8 cellular contexts compared by ENCODE assay signal in the genomic region with DNA sequence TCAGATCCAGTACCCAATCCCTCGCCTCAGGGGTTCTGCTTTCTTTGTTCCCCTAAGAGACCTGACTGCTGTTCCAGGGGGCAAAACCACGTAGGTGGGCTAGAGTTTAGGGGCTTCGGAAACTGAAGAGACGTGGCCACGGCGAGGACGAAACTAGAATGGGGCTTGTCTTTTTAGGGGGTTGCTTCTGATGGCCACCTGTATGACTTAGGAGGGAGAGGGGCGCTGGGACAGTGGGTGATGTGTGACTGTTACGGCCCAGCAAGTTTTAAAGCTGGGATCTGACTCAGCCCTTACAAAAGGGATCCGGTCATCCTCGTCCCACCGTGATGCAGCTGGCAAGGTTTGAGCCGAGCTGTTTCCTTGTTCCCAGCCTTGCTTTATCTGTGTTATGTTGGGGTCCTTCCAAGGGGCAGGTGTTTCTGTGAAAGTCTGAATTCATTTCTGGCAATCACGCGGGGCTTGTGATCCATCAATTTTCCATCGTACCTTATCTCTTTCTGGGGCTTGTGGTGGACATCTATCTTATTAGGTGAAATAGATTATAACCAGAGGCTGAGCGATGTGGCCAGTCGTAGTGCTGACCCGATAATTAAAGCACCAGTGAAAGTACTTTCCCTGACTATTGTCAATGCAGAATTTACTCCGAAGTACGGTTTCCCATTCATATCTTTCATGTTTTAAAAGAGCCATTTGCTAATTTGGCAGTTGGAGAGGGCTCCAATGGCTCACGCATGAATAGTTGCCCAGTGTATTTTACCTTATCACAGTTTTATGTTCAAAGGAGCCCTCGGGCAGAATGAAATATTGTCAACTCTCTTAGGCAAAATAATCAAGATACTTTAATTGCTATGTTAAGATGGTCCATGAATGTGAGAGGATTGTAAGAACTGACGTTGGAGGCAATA. TPM values are rescaled to one million over a fixed set of nuclear protein-coding genes. Genes with fewer than 3 reads are reported as not detected.
A peak's percentile ranks its signal among the peaks of the same experiment; 100 is the strongest.
DNase-seq lines count a peak whose midpoint lies in the region; ATAC-seq, FAIRE-seq and TF ChIP-seq lines count a peak whose summit lies in the region.

No MANE protein-coding gene starts in this region.

- no peak for ATAC-seq in HG03469 (IDR thresholded peaks at IDR 0.05; ENCODE audit: unreplicated experiment)
- no peak for ATAC-seq in GM21390 (IDR thresholded peaks at IDR 0.05; ENCODE audit: unreplicated experiment)

- peak overlapping the region; percentile 89 for H3K4me3 Mint-ChIP-seq in astrocyte (ENCODE audit: unreplicated experiment)

- DNase-seq in A172 (ENCODE audit: low spot score): peak; percentile 55
- peak; percentile 58 for DNase-seq in HT1080 (ENCODE audit: low read depth)
- DNase-seq in astrocyte (ENCODE audit: low read depth): peak; percentile 56
- peak; percentile 52 for DNase-seq in iPS-NIHi7 (ENCODE audit: extremely low spot score)
- DNase-seq in smooth muscle cell (lab: John Stamatoyannopoulos, UW; ENCODE audit: unreplicated experiment): no peak
- no peak for DNase-seq in germinal center (ENCODE audit: low spot score)

- H3K36me3 ChIP-seq in astrocyte (ENCODE audit: insufficient read depth, low read length) (no peaks in the 10 kb centered on the region), smooth muscle cell (ENCODE audit: low read depth) (no peaks in the 10 kb centered on the region)

- H3K9me3 ChIP-seq in astrocyte (ENCODE audit: insufficient read depth, low read depth, low read length) (no peaks in the 10 kb centered on the region), smooth muscle cell (replicated peaks; ENCODE audit: low read depth) (no peaks in the 10 kb centered on the region)

- H4K20me1 ChIP-seq in astrocyte (ENCODE audit: insufficient read depth, low read length) (peaks cover 11% of the 10 kb centered on the region), smooth muscle cell (ENCODE audit: low read depth) (no peaks in the 10 kb centered on the region)

- H3K27ac ChIP-seq in astrocyte (ENCODE audit: low read depth, low read length) (peak overlapping the region; percentile 88), smooth muscle cell (ENCODE audit: low read depth) (peak overlapping the region; percentile 36)

- H3K79me2 ChIP-seq in astrocyte (ENCODE audit: insufficient read depth, low read length): peaks cover 56% of the 10 kb centered on the region
- H3K79me2 ChIP-seq in smooth muscle cell (ENCODE audit: low read depth): no peaks in the 10 kb centered on the region

- H3K4me1 ChIP-seq in astrocyte (ENCODE audit: insufficient read depth, low read length) (peaks cover 9% of the 10 kb centered on the region), smooth muscle cell (ENCODE audit: low read depth) (peaks cover 7% of the 10 kb centered on the region)

- no peaks in the 10 kb centered on the region for H3K27me3 ChIP-seq in astrocyte (ENCODE audit: insufficient read depth, low read length)
- H3K27me3 ChIP-seq in smooth muscle cell (ENCODE audit: low read depth): peaks cover 51% of the 10 kb centered on the region

- no peak for TF ChIP-seq CTCF in astrocyte (IDR thresholded peaks at IDR 0.05; ENCODE audit: insufficient read depth, low read depth, low read length)
- TF ChIP-seq CTCF in smooth muscle cell (IDR thresholded peaks at IDR 0.05; ENCODE audit: borderline replicate concordance, insufficient read depth, poor library complexity, severe bottlenecking): no peak

- H3K27me3 Mint-ChIP-seq in astrocyte (ENCODE audit: low read depth, unreplicated experiment): peaks cover 19% of the 10 kb centered on the region

- H3K9me3 Mint-ChIP-seq in astrocyte (ENCODE audit: unreplicated experiment): peaks cover 2% of the 10 kb centered on the region

- peak overlapping the region; percentile 97 for H3K4me2 ChIP-seq in astrocyte (ENCODE audit: low read length)
- peak overlapping the region; percentile 98 for H3K4me2 ChIP-seq in smooth muscle cell

- H3K9ac ChIP-seq in astrocyte (ENCODE audit: low read length): peak overlapping the region; percentile 97
- peak overlapping the region; percentile 67 for H3K9ac ChIP-seq in smooth muscle cell (ENCODE audit: low read depth)

- peak overlapping the region; percentile 99 for H3K4me3 ChIP-seq in astrocyte (ENCODE audit: insufficient read depth, low read depth, low read length)
- peak overlapping the region; percentile 69 for H3K4me3 ChIP-seq in smooth muscle cell

- 18% methylated on average over 24 of the region's 24 CpGs for WGBS in smooth muscle cell (ENCODE audit: low lambda C conversion rate)

- H3K36me3 Mint-ChIP-seq in astrocyte (ENCODE audit: low read depth, unreplicated experiment): no peaks in the 10 kb centered on the region

- H3F3A ChIP-seq in smooth muscle cell (ENCODE audit: low read depth): no peaks in the 10 kb centered on the region

- H2AFZ ChIP-seq in astrocyte (ENCODE audit: low read depth, low read length) (peak overlapping the region; percentile 87), smooth muscle cell (ENCODE audit: low read depth) (peak overlapping the region; percentile 84)

- peaks cover 2% of the 10 kb centered on the region for H3K4me1 Mint-ChIP-seq in astrocyte (ENCODE audit: low read depth, unreplicated experiment)

- no peak for FAIRE-seq in astrocyte (lab: Jason Lieb, UNC)

- H3K27ac Mint-ChIP-seq in astrocyte (ENCODE audit: unreplicated experiment): peak overlapping the region; percentile 8

RNA-seq across cellular contexts. Expression of gene MET, which starts 0.9 kb away (rescaled TPM):
- total RNA-seq in A172 (2014; rRNA removed; shearing (Covaris generic)): 118 and 144 TPM in 2 replicates
- 108 and 124 TPM in 2 replicates for total RNA-seq in HT1080 (2014; rRNA removed; shearing (Covaris generic))
- 65.3 and 90.5 TPM in 2 replicates for polyA plus RNA-seq in HT1080 (2015; cell fraction: cytosol; rRNA removed)
- 142 TPM in 2 replicates for polyA plus RNA-seq in HT1080 (2015; cell fraction: nucleus; rRNA removed)
- total RNA-seq in astrocyte: 7.9 and 8.2 TPM in 2 replicates
- total RNA-seq in smooth muscle cell: 12.0 and 12.8 TPM in 2 replicates
- 1.2 and 5.2 TPM in 2 replicates for polyA plus RNA-seq in smooth muscle cell

Comparison
In these comparisons a context has a peak if more than half of its experiments do, and no peak if none do; other contexts are left out.
1. DNase-seq: peak in A172 (single experiment), HT1080 (single experiment), astrocyte (single experiment) and iPS-NIHi7 (single experiment); none in smooth muscle cell (single experiment) and germinal center (single experiment).